Comparison of ENCODE assay signal across 9 cellular contexts in the genomic region with DNA sequence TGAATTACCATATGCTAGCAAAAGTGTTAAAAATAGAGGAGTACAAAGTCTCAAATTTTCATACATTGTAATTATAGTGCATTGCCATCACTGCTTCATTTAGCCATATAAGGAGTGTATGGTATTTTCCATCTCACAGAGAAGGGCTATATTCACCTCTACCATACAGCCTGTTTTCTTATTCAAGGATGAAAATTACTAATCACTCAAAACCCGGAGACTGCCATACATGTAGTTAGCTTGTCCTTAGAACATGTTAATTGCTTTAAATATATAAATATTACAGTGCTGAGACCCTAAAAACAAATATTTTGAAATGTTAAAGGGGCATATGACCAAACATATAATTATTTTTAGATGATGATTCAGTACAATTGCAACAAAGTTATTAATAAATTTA. TPM values are rescaled to one million over a fixed set of nuclear protein-coding genes. Genes with fewer than 3 reads are reported as not detected.
DNase-seq lines count a peak whose midpoint lies in the region; ATAC-seq and TF ChIP-seq lines count a peak whose summit lies in the region.
"Had no signal": no experiment of that assay in that cellular context is flagged by ENCODE, and none has a peak within 500 bp of the region (broad histone marks: within the 10 kb centered on the region; RNA-seq: fewer than 3 reads in every experiment).

No MANE protein-coding gene starts in this region.

- peaks cover 34% of the 10 kb centered on the region for H3K4me1 Mint-ChIP-seq in activated CD4-positive, alpha-beta T cell treated with anti-CD3 and anti-CD28 coated beads, Interleukin-2, amount 10 ng/mL, durations not matched to agents 7 days and 5 days

- H3K4me3 ChIP-seq in right lobe of liver (peak overlapping the region; percentile 55 to 68 (median 61)), thoracic aorta (peak overlapping the region; percentile 81), lower leg skin (ENCODE audit: low read depth, poor library complexity, severe bottlenecking) (no peak overlapping the region)

- TF ChIP-seq CTCF in right lobe of liver (IDR thresholded peaks at IDR 0.05) (no peak), thoracic aorta (IDR thresholded peaks at IDR 0.05) (no peak), lower leg skin (IDR thresholded peaks at IDR 0.05) (no peak)

- H3K27ac ChIP-seq in angular gyrus (ENCODE audit: low read depth, low read length) (peak overlapping the region; percentile 93), right lobe of liver (peak overlapping the region; percentile 79 to 92 (median 83)), thoracic aorta (peak overlapping the region; percentile 12 to 61)

- intact Hi-C loops in right lobe of liver (cut with DNase I), result no loop called here
- intact Hi-C loops in lower leg skin (cut with DNase I; ENCODE audit: low total_unique reads), result no loop called here

- H3K9me3 ChIP-seq in right lobe of liver (no peaks in the 10 kb centered on the region), thoracic aorta (no peaks in the 10 kb centered on the region)

- no peaks in the 10 kb centered on the region for H3K9me3 Mint-ChIP-seq in activated CD4-positive, alpha-beta T cell treated with anti-CD3 and anti-CD28 coated beads, Interleukin-2, amount 10 ng/mL, durations not matched to agents 7 days and 5 days

- ATAC-seq in right lobe of liver (no peak), thoracic aorta (ENCODE audit: insufficient number of reproducible peaks, low FRiP score, low read depth) (no peak), GM21529 (IDR thresholded peaks at IDR 0.05; ENCODE audit: unreplicated experiment) (no peak)

- WGBS in right lobe of liver (ENCODE audit: insufficient coverage, low coverage, low lambda C conversion rate, missing lambda C conversion rate), result 32% methylated on average over 1 of the region's 1 CpG
- 32 to 40% methylated on average over 1 of the region's 1 CpG for WGBS in lower leg skin, 2 donors

- H3K36me3 ChIP-seq in right lobe of liver, result no peaks in the 10 kb centered on the region
- no peaks in the 10 kb centered on the region for H3K36me3 ChIP-seq in thoracic aorta

- TF ChIP-seq POLR2A in right lobe of liver (IDR thresholded peaks at IDR 0.05) (no peak), lower leg skin (IDR thresholded peaks at IDR 0.05) (no peak)

- peak overlapping the region; percentile 80 for H3K4me3 Mint-ChIP-seq in activated CD4-positive, alpha-beta T cell treated with anti-CD3 and anti-CD28 coated beads, Interleukin-2, amount 10 ng/mL, durations not matched to agents 7 days and 5 days

- H3K27me3 Mint-ChIP-seq in activated CD4-positive, alpha-beta T cell treated with anti-CD3 and anti-CD28 coated beads, Interleukin-2, amount 10 ng/mL, durations not matched to agents 7 days and 5 days, result peaks cover 15% of the 10 kb centered on the region

- no peak overlapping the region for H3K27ac Mint-ChIP-seq in activated CD4-positive, alpha-beta T cell treated with anti-CD3 and anti-CD28 coated beads, Interleukin-2, amount 10 ng/mL, durations not matched to agents 7 days and 5 days

- no peak for DNase-seq in activated CD4-positive, alpha-beta T cell treated with anti-CD3 and anti-CD28 coated beads, Interleukin-2, amount 10 ng/mL, durations not matched to agents 7 days and 5 days
- DNase-seq in activated CD4-positive, alpha-beta T cell treated with anti-CD3 and anti-CD28 coated beads, Interleukin-2, amount 50 U/mL, for 1 hour, result no peak
- DNase-seq in right lobe of liver (no peak), thoracic aorta (ENCODE audit: low spot score) (no peak), lower leg skin (ENCODE audit: low spot score in 2 of 2) (no peak), NCI-H524 (lab: John Stamatoyannopoulos, UW) (no peak)
- DNase-seq: NCI-H2107 had no signal

- peaks cover 19% of the 10 kb centered on the region for H3K36me3 Mint-ChIP-seq in activated CD4-positive, alpha-beta T cell treated with anti-CD3 and anti-CD28 coated beads, Interleukin-2, amount 10 ng/mL, durations not matched to agents 7 days and 5 days (ENCODE audit: low read depth)

- CTCF ChIA-PET in activated CD4-positive, alpha-beta T cell treated with anti-CD3 and anti-CD28 coated beads, Interleukin-2, amount 10 ng/mL, durations not matched to agents 7 days and 5 days (lab: Charles Lee), result interaction anchor here (0.6 kb wide), 1 partner anchor 461 kb away, joined by 4 read pairs; no protein-coding TSS in a partner anchor

- H3K4me1 ChIP-seq in right lobe of liver (peaks cover 0 to 25% (median 4%) of the 10 kb centered on the region in 4 donors), thoracic aorta (ENCODE audit: control insufficient read depth in 1 of 2, low read depth in 2 of 2) (peaks cover 10 to 29% of the 10 kb centered on the region in 2 donors)

- POLR2A ChIA-PET in activated CD4-positive, alpha-beta T cell treated with anti-CD3 and anti-CD28 coated beads, Interleukin-2, amount 10 ng/mL, durations not matched to agents 7 days and 5 days (lab: Charles Lee), result no interaction called here

- H3K27me3 ChIP-seq in right lobe of liver (no peaks in the 10 kb centered on the region), thoracic aorta (replicated peaks; ENCODE audit: insufficient read depth) (no peaks in the 10 kb centered on the region)

RNA-seq across cellular contexts. Expression of gene CPEB3, which starts 49.4 kb away (rescaled TPM):
- 1 to 10 TPM; 2.2 to 2.6 TPM for total RNA-seq in activated CD4-positive, alpha-beta T cell treated with anti-CD3 and anti-CD28 coated beads, Interleukin-2, amount 10 ng/mL, durations not matched to agents 7 days and 5 days
- 10 to 100 TPM in 3 of 6 experiments, 1 to 10 TPM in 3; 5.7 to 46.5 (median 8.7) TPM for total RNA-seq in right lobe of liver
- total RNA-seq in thoracic aorta, result 10 to 100 TPM in 1 of 2 donors, 1 to 10 TPM in 1; 6.8 to 12.2 TPM
- 10 to 100 TPM; 10.8 to 15.2 (median 13.6) TPM for total RNA-seq in lower leg skin

RNA-seq across cellular contexts. Expression of gene MARCHF5, which starts 49.5 kb away (rescaled TPM):
- 10 to 100 TPM; 15.1 to 21.5 TPM for total RNA-seq in activated CD4-positive, alpha-beta T cell treated with anti-CD3 and anti-CD28 coated beads, Interleukin-2, amount 10 ng/mL, durations not matched to agents 7 days and 5 days
- total RNA-seq in right lobe of liver (10 to 100 TPM; 14.6 to 26.5 (median 23.8) TPM), thoracic aorta (10 to 100 TPM; 19.6 to 29.1 TPM), lower leg skin (10 to 100 TPM; 10.2 to 19.2 (median 14.1) TPM)

Comparison
In these comparisons a context has a peak if more than half of its experiments do, and no peak if none do; other contexts are left out.
1. H3K27ac ChIP-seq: peak in every context shown above with its lines; median percentile 93 in angular gyrus; 83 in right lobe of liver; 36 in thoracic aorta.